1 cellular context compared by ENCODE assay signal in genomic region chr10:72344932-72345331, GRCh38.
TF ChIP-seq lines count a peak whose summit lies in the region.

No MANE protein-coding gene starts in this region.

TF ChIP-seq in HepG2, 621 proteins besides CTCF, POLR2A, EP300 and RAD21:
- no peak for TF ChIP-seq SNAPC4 (CRISPR knock-in tag; IDR thresholded peaks at IDR 0.05)
- TF ChIP-seq ZNF547 (CRISPR knock-in tag; IDR thresholded peaks at IDR 0.05): no peak
- TF ChIP-seq ZNF160 (CRISPR knock-in tag; IDR thresholded peaks at IDR 0.05): no peak
- no peak for TF ChIP-seq ZBTB40 (IDR thresholded peaks at IDR 0.05)
- no peak for TF ChIP-seq ZBTB40 (CRISPR knock-in tag; IDR thresholded peaks at IDR 0.05)
- no peak for TF ChIP-seq TCF12 (IDR thresholded peaks at IDR 0.05)
- TF ChIP-seq TCF12 (CRISPR knock-in tag; IDR thresholded peaks at IDR 0.05): no peak
- TF ChIP-seq DDIT3 (CRISPR knock-in tag; IDR thresholded peaks at IDR 0.05): no peak
- TF ChIP-seq ZNF274 (CRISPR knock-in tag; IDR thresholded peaks at IDR 0.05): no peak
- no peak for TF ChIP-seq RNF2 (conservative IDR thresholded peaks at IDR 0.05; ENCODE audit: low read depth)
- no peak for TF ChIP-seq KIAA2018 (CRISPR knock-in tag; IDR thresholded peaks at IDR 0.05; ENCODE audit: borderline replicate concordance)
- TF ChIP-seq DRAP1 (CRISPR knock-in tag; IDR thresholded peaks at IDR 0.05): no peak
- TF ChIP-seq ZNF10 (CRISPR knock-in tag; IDR thresholded peaks at IDR 0.05; ENCODE audit: borderline replicate concordance, low read depth): no peak
- no peak for TF ChIP-seq ARHGAP35 (CRISPR knock-in tag; IDR thresholded peaks at IDR 0.05; ENCODE audit: borderline replicate concordance)
